In genomic region chr20:31723282-31724078, GRCh38 we compare ENCODE assay signal across 1 cellular context.
TF ChIP-seq lines count a peak whose summit lies in the region.

No MANE protein-coding gene starts in this region.

TF ChIP-seq in HepG2, 621 proteins besides CTCF, POLR2A, EP300 and RAD21 (continued from another document and continues in another):
- TF ChIP-seq KIAA2018 (CRISPR knock-in tag; IDR thresholded peaks at IDR 0.05; ENCODE audit: borderline replicate concordance) = no peak; the same call in 1 of the 2 replicates
- no peak for TF ChIP-seq ZBTB20 (CRISPR knock-in tag; IDR thresholded peaks at IDR 0.05; ENCODE audit: borderline replicate concordance, low read depth)
- TF ChIP-seq ARID3A (IDR thresholded peaks at IDR 0.05; ENCODE audit: low read depth, low read length) = peak; percentile 99
- TF ChIP-seq MEF2D (CRISPR knock-in tag; IDR thresholded peaks at IDR 0.05) = peak; percentile 56; the same call in 1 of the 2 replicates
- TF ChIP-seq RORA (CRISPR knock-in tag; IDR thresholded peaks at IDR 0.05) = no peak
- TF ChIP-seq HOMEZ (CRISPR knock-in tag; IDR thresholded peaks at IDR 0.05; ENCODE audit: low read depth) = peak; percentile 28
- no peak; the same call in 1 of the 2 replicates for TF ChIP-seq FOXO1 (CRISPR knock-in tag; IDR thresholded peaks at IDR 0.05)
- TF ChIP-seq ZSCAN30 (CRISPR knock-in tag; IDR thresholded peaks at IDR 0.05) = no peak
- TF ChIP-seq DMAP1 (CRISPR knock-in tag; IDR thresholded peaks at IDR 0.05) = peak; percentile 94
- peak; percentile 86 for TF ChIP-seq ZEB1 (IDR thresholded peaks at IDR 0.05; ENCODE audit: insufficient replicate concordance, low read depth)
- peak in 1 of 2 experiments; percentile 70; a peak in 1 of 4 replicates for TF ChIP-seq ATF4 (CRISPR knock-in tag; IDR thresholded peaks at IDR 0.05)
- TF ChIP-seq TFDP2 (CRISPR knock-in tag; IDR thresholded peaks at IDR 0.05) = peak; percentile 80
- TF ChIP-seq RNF2 (conservative IDR thresholded peaks at IDR 0.05; ENCODE audit: low read depth) = 0 out of 2 replicates have a peak, but pooled peaks have one; percentile 35
- TF ChIP-seq PPARG (CRISPR knock-in tag; conservative IDR thresholded peaks at IDR 0.05) = peak; percentile 16
- 0 out of 2 replicates have a peak, but pooled peaks have one; percentile 75 for TF ChIP-seq GPN1 (CRISPR knock-in tag; IDR thresholded peaks at IDR 0.05; ENCODE audit: borderline replicate concordance)
- 0 out of 2 replicates have a peak, but pooled peaks have one; percentile 69 for TF ChIP-seq ZBTB1 (CRISPR knock-in tag; IDR thresholded peaks at IDR 0.05; ENCODE audit: borderline replicate concordance)
- TF ChIP-seq ZNF737 (CRISPR knock-in tag; IDR thresholded peaks at IDR 0.05; ENCODE audit: borderline replicate concordance) = no peak
- peak; percentile 97 for TF ChIP-seq AFF4 (CRISPR knock-in tag; IDR thresholded peaks at IDR 0.05)
- TF ChIP-seq ZNF235 (CRISPR knock-in tag; IDR thresholded peaks at IDR 0.05; ENCODE audit: borderline replicate concordance) = peak; percentile 94
- TF ChIP-seq TERF1 (CRISPR knock-in tag; IDR thresholded peaks at IDR 0.05) = no peak
- peak; percentile 29 for TF ChIP-seq JARID2 (CRISPR knock-in tag; IDR thresholded peaks at IDR 0.05; ENCODE audit: insufficient replicate concordance)
- peak in 1 of 2 experiments; percentile 66; a peak in 1 of 4 replicates for TF ChIP-seq REST (IDR thresholded peaks at IDR 0.05; ENCODE audit: borderline replicate concordance in 1 of 2, low read depth in 1 of 2, low read length in 2 of 2)
- TF ChIP-seq FOXA1 (IDR thresholded peaks at IDR 0.05) = no peak
- TF ChIP-seq FOXA1 (CRISPR knock-in tag; IDR thresholded peaks at IDR 0.05) = peak; percentile 54
- TF ChIP-seq RBM39 (IDR thresholded peaks at IDR 0.05; ENCODE audit: low read depth, low read length, poor library complexity, severe bottlenecking) = peak; percentile 81
- peak; percentile 97 for TF ChIP-seq ZFP91 (CRISPR knock-in tag; IDR thresholded peaks at IDR 0.05; ENCODE audit: borderline replicate concordance)
- TF ChIP-seq KLF16 (CRISPR knock-in tag; IDR thresholded peaks at IDR 0.05) = no peak; a peak in 2 of 4 replicates
- TF ChIP-seq ZNF629 (CRISPR knock-in tag; conservative IDR thresholded peaks at IDR 0.05) = peak; percentile 70
- peak; percentile 23; the same call in 1 of the 2 replicates for TF ChIP-seq MAF1 (CRISPR knock-in tag; IDR thresholded peaks at IDR 0.05; ENCODE audit: borderline replicate concordance)
